15 cellular contexts compared by ENCODE assay signal in the genomic region with DNA sequence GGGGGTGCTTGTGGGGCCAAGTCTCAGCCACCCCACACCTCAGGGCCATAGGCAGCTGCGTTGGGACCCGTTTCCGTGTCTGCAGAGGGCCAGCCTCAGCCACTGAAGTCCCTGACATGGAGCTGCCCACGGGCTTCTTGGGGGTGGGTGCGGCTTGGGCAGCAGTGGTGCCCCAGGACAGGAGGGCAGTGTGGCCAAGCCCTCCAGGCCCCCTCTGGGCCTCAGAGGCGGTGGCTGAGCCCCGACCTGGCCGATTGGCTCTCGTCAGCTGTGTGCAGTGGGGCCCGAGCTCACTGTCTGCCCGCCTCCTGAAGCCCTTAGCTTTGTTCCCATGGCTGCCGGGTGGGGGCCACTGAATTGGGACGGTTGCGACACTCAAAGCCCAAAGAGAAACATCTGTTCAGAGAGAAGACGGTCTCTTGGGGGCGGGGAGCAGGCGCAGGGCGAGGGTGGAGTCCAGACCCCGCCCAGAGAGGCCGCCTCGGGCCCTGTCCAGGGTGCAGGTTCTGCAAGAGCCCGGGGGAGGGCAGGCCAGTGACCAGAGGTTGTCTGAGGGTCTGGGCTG. TPM values are rescaled to one million over a fixed set of nuclear protein-coding genes. Genes with fewer than 3 reads are reported as not detected.
A peak's percentile ranks its signal among the peaks of the same experiment; 100 is the strongest.
DNase-seq lines count a peak whose midpoint lies in the region; ATAC-seq and TF ChIP-seq lines count a peak whose summit lies in the region.
"Had no signal": no experiment of that assay in that cellular context is flagged by ENCODE, and none has a peak within 500 bp of the region (broad histone marks: within the 10 kb centered on the region; RNA-seq: fewer than 3 reads in every experiment).

No MANE protein-coding gene starts in this region.

- H4K91ac ChIP-seq in neuronal stem cell (ENCODE audit: low read depth, low read length, poor library complexity): no peak overlapping the region

- H3K4ac ChIP-seq in neuronal stem cell (ENCODE audit: low read length): no peak overlapping the region

- H3K9ac ChIP-seq in neuronal stem cell (ENCODE audit: low read depth, low read length, poor library complexity): peak overlapping the region; percentile 60

- H3K23ac ChIP-seq in neuronal stem cell (ENCODE audit: low read depth, low read length, poor library complexity): peak overlapping the region; percentile 65

- H2BK12ac ChIP-seq in neuronal stem cell (ENCODE audit: low read length): peak overlapping the region; percentile 58

- peak; percentile 77 for DNase-seq in SIG-M5 treated with dmso at 0.1 percent for 504 hours (lab: John Stamatoyannopoulos, UW; ENCODE audit: unreplicated experiment)
- DNase-seq in SIG-M5 (lab: John Stamatoyannopoulos, UW): no peak
- DNase-seq in NB4 (ENCODE audit: low read depth): peak; percentile 95
- DNase-seq in neuronal stem cell (ENCODE audit: low spot score): no peak
- DNase-seq in NCI-H2107 (lab: John Stamatoyannopoulos, UW): no peak
- DNase-seq: activated CD8-positive, alpha-beta T cell treated with anti-CD3 and anti-CD28 coated beads for 36 hours; Calu3; GF-D8; NCI-H1092 treated with DMSO at 0.1 percent for 48 hours; retina; stimulated activated CD4-positive, alpha-beta T cell treated with anti-CD3 and anti-CD28 coated beads, Interleukin-1b, Interleukin-23, amount 100 ng/mL, for 48 hours had no signal

- peak overlapping the region; percentile 82 for H2BK5ac ChIP-seq in neuronal stem cell (ENCODE audit: low read length)

- peaks cover 2% of the 10 kb centered on the region for H3K79me1 ChIP-seq in neuronal stem cell (ENCODE audit: low read depth, low read length)

- no peak overlapping the region for H2BK15ac ChIP-seq in neuronal stem cell (ENCODE audit: low read length)

- WGBS in neuronal stem cell (ENCODE audit: extremely low coverage in 2 of 2, insufficient read length in 2 of 2, insufficient replicate concordance in 1 of 2), 2 donors: no CpG with 5 or more reads among the region's 22 CpGs

- H3K36me3 ChIP-seq in neuronal stem cell (replicated peaks in 1 of 2; ENCODE audit: control insufficient read depth in 2 of 2, insufficient read depth in 2 of 2, low read length in 2 of 2): peaks cover under 1 to 66% of the 10 kb centered on the region in 2 donors
- H3K36me3 ChIP-seq: thoracic aorta had no signal

- H3K14ac ChIP-seq in neuronal stem cell (ENCODE audit: low read length): peak overlapping the region; percentile 94

- TF ChIP-seq CTCF in NB4 (IDR thresholded peaks at IDR 0.05; ENCODE audit: low read depth, low read length): no peak

- no peak for TF ChIP-seq POLR2A in NB4 (IDR thresholded peaks at IDR 0.05; ENCODE audit: extremely low read depth, insufficient read length)

- no peak overlapping the region for H2AFZ ChIP-seq in neuronal stem cell (ENCODE audit: low read length)

- H2BK120ac ChIP-seq in neuronal stem cell (ENCODE audit: low read depth, low read length): no peak overlapping the region

- H3K18ac ChIP-seq in neuronal stem cell (ENCODE audit: low read length): peak overlapping the region; percentile 64

- no peaks in the 10 kb centered on the region for H3K9me3 ChIP-seq in neuronal stem cell (replicated peaks in 1 of 2; ENCODE audit: control insufficient read depth in 2 of 2, insufficient read depth in 1 of 2, low read depth in 1 of 2, low read length in 2 of 2)
- H3K9me3 ChIP-seq: thoracic aorta had no signal

- H3K4me3 ChIP-seq in NB4 (ENCODE audit: low read depth, low read length) (no peak overlapping the region), neuronal stem cell (ENCODE audit: low read length in 2 of 2) (no peak overlapping the region)
- H3K4me3 ChIP-seq: thoracic aorta had no signal

- peaks cover 0 to 9% of the 10 kb centered on the region in 2 donors for H3K4me1 ChIP-seq in neuronal stem cell (ENCODE audit: control insufficient read depth in 2 of 2, insufficient read depth in 1 of 2, low read depth in 1 of 2, low read length in 2 of 2)

- H2AK5ac ChIP-seq in neuronal stem cell (ENCODE audit: low read depth, low read length): no peak overlapping the region

- no peak overlapping the region for H3K27ac ChIP-seq in neuronal stem cell (replicated peaks; ENCODE audit: low read length)
- H3K27ac ChIP-seq: thoracic aorta had no signal

- ATAC-seq in esophagus mucosa: peak; percentile 14
- ATAC-seq in HG03442 (IDR thresholded peaks at IDR 0.05; ENCODE audit: unreplicated experiment): no peak
- ATAC-seq in HG03378 (IDR thresholded peaks at IDR 0.05; ENCODE audit: unreplicated experiment): no peak
- ATAC-seq: activated CD8-positive, alpha-beta T cell treated with anti-CD3 and anti-CD28 coated beads for 36 hours had no signal

- no peak overlapping the region for H3K4me2 ChIP-seq in neuronal stem cell (ENCODE audit: insufficient read depth, low read length, poor library complexity, severe bottlenecking)

- peak overlapping the region; percentile 17 for H4K8ac ChIP-seq in neuronal stem cell (ENCODE audit: low read depth, low read length)

- H3K27me3 ChIP-seq in neuronal stem cell (ENCODE audit: control insufficient read depth in 3 of 3, insufficient read depth in 3 of 3, low read depth in 1 of 3, low read length in 3 of 3): no peaks in the 10 kb centered on the region

RNA-seq across cellular contexts. Expression of a gene that starts 9.1 kb away (rescaled TPM):
- total RNA-seq in esophagus mucosa: 150 TPM
- 7.2 TPM for polyA plus RNA-seq in neuronal stem cell (2013, experiment 1 of 2)
- polyA plus RNA-seq in neuronal stem cell (2013, experiment 2 of 2): 7.6 TPM

RNA-seq across cellular contexts. Expression of a gene that starts 53.7 kb away (rescaled TPM):
- 55.0 TPM for total RNA-seq in esophagus mucosa
- 12.8 TPM for polyA plus RNA-seq in neuronal stem cell (2013, experiment 1 of 2)
- polyA plus RNA-seq in neuronal stem cell (2013, experiment 2 of 2): 13.8 TPM

Comparison
In these comparisons a context has a peak if more than half of its experiments do, and no peak if none do; other contexts are left out.
1. DNase-seq: peak in SIG-M5 treated with dmso at 0.1 percent for 504 hours (single experiment) and NB4 (single experiment); none in SIG-M5 (single experiment), neuronal stem cell (single experiment) and NCI-H2107 (single experiment).